Comparison of ENCODE assay signal across 9 cellular contexts in genomic region chr12:76820888-76821482, GRCh38. TPM values are rescaled to one million over a fixed set of nuclear protein-coding genes. Genes with fewer than 3 reads are reported as not detected.
DNase-seq lines count a peak whose midpoint lies in the region; ATAC-seq, FAIRE-seq and TF ChIP-seq lines count a peak whose summit lies in the region.
"Had no signal": no experiment of that assay in that cellular context is flagged by ENCODE, and none has a peak within 500 bp of the region (broad histone marks: within the 10 kb centered on the region; RNA-seq: fewer than 3 reads in every experiment).

No MANE protein-coding gene starts in this region.

- peak; percentile 83 for ATAC-seq in K562
- peak; percentile 83 for ATAC-seq in HepG2
- no peak for ATAC-seq in HG03342 (IDR thresholded peaks at IDR 0.05; ENCODE audit: unreplicated experiment)
- no peak for ATAC-seq in T-cell (replicated peaks in 1 of 4)

- no peak overlapping the region for H3K27ac ChIP-seq in K562 (ENCODE audit: extremely low read depth, low read depth, low read length)
- no peak overlapping the region for H3K27ac ChIP-seq in HepG2 (ENCODE audit: extremely low read length, insufficient read depth, low read length)

- DNase-seq in ELR (ENCODE audit: low read depth) (peak; percentile 61), LHCN-M2 (ENCODE audit: low read depth) (peak; percentile 40), K562 (ENCODE audit: extremely low read depth in 1 of 4, low spot score in 3 of 4) (peak; percentile 21 to 57 (median 28)), HepG2 (ENCODE audit: low spot score) (peak; percentile 35), T-cell (no peak), lower leg skin (ENCODE audit: low spot score in 2 of 2) (no peak), NCI-H2029 (lab: John Stamatoyannopoulos, UW) (no peak)
- DNase-seq: activated B cell treated with CpG ODN at 0.5 μM for 24 hours had no signal

- H3K27me3 ChIP-seq in K562 (ENCODE audit: control insufficient read depth in 2 of 2, insufficient read depth in 2 of 2, low read length in 2 of 2) (no peaks in the 10 kb centered on the region), HepG2 (ENCODE audit: control insufficient read depth in 1 of 2, insufficient read depth in 2 of 2, low read length in 2 of 2) (no peaks in the 10 kb centered on the region)

- no peaks in the 10 kb centered on the region for H3K9me3 Mint-ChIP-seq in T-cell
- H3K9me3 Mint-ChIP-seq: activated B cell treated with CpG ODN at 0.5 μM for 24 hours had no signal

- peaks cover 34% of the 10 kb centered on the region for H3K36me3 Mint-ChIP-seq in T-cell

- no peaks in the 10 kb centered on the region for H3K9me3 ChIP-seq in K562 (replicated peaks; ENCODE audit: control insufficient read depth, insufficient read depth, low read depth, low read length)
- H3K9me3 ChIP-seq in HepG2 (ENCODE audit: low read length) = no peaks in the 10 kb centered on the region

- H3K36me3 ChIP-seq in K562 (ENCODE audit: control insufficient read depth, insufficient read depth, low read length) (peaks cover 23% of the 10 kb centered on the region; the same call in 2 of the 3 replicates), HepG2 (replicated peaks in 1 of 2; ENCODE audit: control insufficient read depth in 1 of 2, insufficient read depth in 2 of 2, low read length in 2 of 2) (peaks cover 0 to 16% of the 10 kb centered on the region in 2 experiments; a peak in 2 of 5 replicates)

- TF ChIP-seq EP300 in K562 (IDR thresholded peaks at IDR 0.05; ENCODE audit: low read length) = no peak
- no peak for TF ChIP-seq EP300 in HepG2 (IDR thresholded peaks at IDR 0.05; ENCODE audit: low read depth in 2 of 2, low read length in 2 of 2)
- no peak for TF ChIP-seq EP300 in HepG2 (CRISPR knock-in tag; IDR thresholded peaks at IDR 0.05; ENCODE audit: borderline replicate concordance)

- no peaks in the 10 kb centered on the region for H4K20me1 ChIP-seq in K562 (replicated peaks; ENCODE audit: control insufficient read depth, insufficient read depth, low read length)
- no peaks in the 10 kb centered on the region for H4K20me1 ChIP-seq in HepG2 (ENCODE audit: insufficient read depth, low read length)

- H3K27ac Mint-ChIP-seq in T-cell = no peak overlapping the region
- H3K27ac Mint-ChIP-seq: activated B cell treated with CpG ODN at 0.5 μM for 24 hours had no signal

- H3K4me1 ChIP-seq in K562 (replicated peaks in 1 of 2; ENCODE audit: control insufficient read depth in 2 of 2, insufficient read depth in 2 of 2, low read length in 2 of 2) = no peaks in the 10 kb centered on the region
- H3K4me1 ChIP-seq in HepG2 (ENCODE audit: insufficient read depth, low read length) = no peaks in the 10 kb centered on the region

- TF ChIP-seq POLR2A in K562 (conservative IDR thresholded peaks at IDR 0.05) (no peak), HepG2 (IDR thresholded peaks at IDR 0.05; ENCODE audit: insufficient read depth in 1 of 2, low read depth in 2 of 2, low read length in 2 of 2) (no peak), lower leg skin (IDR thresholded peaks at IDR 0.05) (no peak)

- no peak overlapping the region for H3K4me3 Mint-ChIP-seq in T-cell
- H3K4me3 Mint-ChIP-seq: activated B cell treated with CpG ODN at 0.5 μM for 24 hours had no signal

- CTCF ChIA-PET in K562 (lab: Yijun Ruan, JAX; ENCODE audit: low intra/inter-chr PET ratio) (interaction anchor here (2.2 kb wide), 1 partner anchor 199 kb away, joined by 8 read pairs; no protein-coding TSS in a partner anchor), HepG2 (lab: Yijun Ruan, JAX; ENCODE audit: low intra/inter-chr PET ratio, low total read pairs) (interaction anchor here (2.7 kb wide), 1 partner anchor 200 kb away, joined by 8 read pairs; no protein-coding TSS in a partner anchor), T-cell (lab: Charles Lee) (interaction anchor here in 1 of 2 donors (0.5 to 1.4 kb wide), 3 partner anchors 14 to 40 kb away, joined by 3 to 5 read pairs (median 3); no protein-coding TSS in a partner anchor)

- peak; percentile 52 to 59 (median 58); a peak in 5 of 6 replicates for TF ChIP-seq CTCF in K562 (IDR thresholded peaks at IDR 0.05 in 2 of 3, conservative IDR thresholded peaks at IDR 0.05 in 1 of 3; ENCODE audit: insufficient read depth in 2 of 3, low read depth in 1 of 3, low read length in 3 of 3)
- peak; percentile 52 for TF ChIP-seq CTCF in HepG2 (CRISPR knock-in tag; IDR thresholded peaks at IDR 0.05)
- no peak for TF ChIP-seq CTCF in lower leg skin (IDR thresholded peaks at IDR 0.05)

- H3K4me3 ChIP-seq in K562 (no peak overlapping the region), HepG2 (replicated peaks in 1 of 3; ENCODE audit: insufficient read depth in 1 of 3, low read depth in 2 of 3, low read length in 3 of 3) (no peak overlapping the region), lower leg skin (ENCODE audit: low read depth, poor library complexity, severe bottlenecking) (no peak overlapping the region)

- H3K4me2 ChIP-seq in K562 (ENCODE audit: insufficient read depth, low read length) (no peak overlapping the region), HepG2 (ENCODE audit: low read depth, low read length) (no peak overlapping the region)

- H3K9me1 ChIP-seq in K562 (ENCODE audit: control insufficient read depth, insufficient read depth, low read length) = no peaks in the 10 kb centered on the region

- TF ChIP-seq RAD21 in K562 (CRISPR knock-in tag; conservative IDR thresholded peaks at IDR 0.05 in 1 of 2, IDR thresholded peaks at IDR 0.05 in 1 of 2) (peak in 1 of 2 experiments; percentile 56; a peak in 1 of 4 replicates), HepG2 (CRISPR knock-in tag; IDR thresholded peaks at IDR 0.05) (0 out of 2 replicates have a peak, but pooled peaks have one; percentile 12)

- intact Hi-C loops in K562 (cut with micrococcal nuclease) (loop anchor here (1.0 kb wide), 1 partner anchor 200 kb away; no protein-coding TSS in a partner anchor), HepG2 (cut with micrococcal nuclease; ENCODE audit: unreplicated experiment) (loop anchor here (1.0 kb wide), 1 partner anchor 200 kb away; no protein-coding TSS in a partner anchor), lower leg skin (cut with DNase I; ENCODE audit: low total_unique reads) (no loop called here)

- H3K79me2 ChIP-seq in K562 (ENCODE audit: control insufficient read depth, insufficient read depth, low read length) (no peaks in the 10 kb centered on the region), HepG2 (ENCODE audit: insufficient read depth, low read length) (no peaks in the 10 kb centered on the region)

- H3K27me3 Mint-ChIP-seq in T-cell = no peaks in the 10 kb centered on the region
- H3K27me3 Mint-ChIP-seq: activated B cell treated with CpG ODN at 0.5 μM for 24 hours had no signal

- 36% methylated on average over 2 of the region's 2 CpGs for WGBS in K562 (ENCODE audit: insufficient coverage, low coverage, missing lambda C conversion rate)
- 11% methylated on average over 2 of the region's 2 CpGs for WGBS in HepG2 (ENCODE audit: low lambda C conversion rate)
- 33 to 35% methylated on average over 2 of the region's 2 CpGs for WGBS in lower leg skin, 2 donors

- POLR2A ChIA-PET in K562 (lab: Yijun Ruan, JAX) = interaction anchor here (0.9 to 1.0 kb wide), 2 partner anchors 12 to 50 kb away, joined by 3 read pairs; no protein-coding TSS in a partner anchor
- POLR2A ChIA-PET in HepG2 (lab: Yijun Ruan, JAX) = no interaction called here
- POLR2A ChIA-PET in T-cell (lab: Charles Lee) = no interaction called here

- H3K4me1 Mint-ChIP-seq in T-cell = no peaks in the 10 kb centered on the region
- H3K4me1 Mint-ChIP-seq: activated B cell treated with CpG ODN at 0.5 μM for 24 hours had no signal

- peak; percentile 88 for FAIRE-seq in K562 (lab: Jason Lieb, UNC)
- FAIRE-seq in HepG2 (lab: Jason Lieb, UNC) = peak; percentile 60

- in situ Hi-C loops in K562 (cut with MboI) (no loop called here), HepG2 (cut with HindIII; ENCODE audit: extremely low pct_ligation_motif_present, low pct_unique_long_range_greater_than_20kb) (no loop called here)

- no TSS peak for BruUV-seq in K562 (replicated peaks; lab: Mats Ljungman, UMichigan)
- BruUV-seq in HepG2 (replicated peaks; lab: Mats Ljungman, UMichigan) = no TSS peak

- H2AFZ ChIP-seq in K562 (ENCODE audit: low read depth, low read length) (no peak overlapping the region), HepG2 (ENCODE audit: low read length) (no peak overlapping the region)

- H3K9ac ChIP-seq in K562 (ENCODE audit: insufficient read depth in 1 of 2, low read depth in 2 of 2, low read length in 2 of 2) (no peak overlapping the region), HepG2 (ENCODE audit: insufficient read depth, low read depth, low read length) (no peak overlapping the region)

RNA-seq across cellular contexts. Expression of gene ZDHHC17, which starts 57.1 kb away (rescaled TPM):
- total RNA-seq in LHCN-M2 (2014; rRNA removed) (18.1 and 23.9 TPM in 2 replicates), K562 (2014; rRNA removed) (20.7 and 36.6 TPM in 2 replicates), K562 (2014; rRNA removed; fragmentation: Illumina TruSeq; extraction: Trizol) (40.0 and 45.5 TPM in 2 replicates), K562 (2015; rRNA removed; fragmentation: Illumina TruSeq; extraction: Trizol) (36.5 and 40.2 TPM in 2 replicates), K562 (2021) (23.8 and 27.5 TPM in 2 replicates), HepG2 (2016; rRNA removed; fragmentation: Illumina TruSeq; extraction: Trizol) (21.2 and 36.7 TPM in 2 replicates), T-cell (10 to 100 TPM; 39.8 to 58.9 (median 42.9) TPM), lower leg skin (10 to 100 TPM; 10.5 to 18.7 (median 13.0) TPM)
- polyA plus RNA-seq in LHCN-M2 (2012) = 6.7 TPM
- 214 and 221 TPM in 2 replicates for total RNA-seq in K562 (2011; cell fraction: chromatin; rRNA removed; ENCODE audit: low replicate concordance)
- 85.4 and 123 TPM in 2 replicates for total RNA-seq in K562 (2011; cell fraction: nucleolus; rRNA removed)
- 120 and 131 TPM in 2 replicates for total RNA-seq in K562 (2011; cell fraction: nucleoplasm; rRNA removed)
- polyA plus RNA-seq in K562 (2011; rRNA removed) (52.8 and 66.0 TPM in 2 replicates), K562 (2014; fragmentation: Illumina TruSeq; extraction: Trizol) (20.2 and 25.1 TPM in 2 replicates), K562 (2014; fragmentation: Nextera tagmentation; extraction: Ambion mirVana) (10 to 100 TPM in 1 of 2 experiments, 1 to 10 TPM in 1; 6.7 to 12.4 TPM), K562 (2014; rRNA removed) (26.2 and 31.9 TPM in 2 replicates), HepG2 (2011; rRNA removed) (31.7 and 38.5 TPM in 2 replicates)
- polyA plus RNA-seq in K562 (2011; cell fraction: cytosol; rRNA removed) = 12.7 and 24.5 TPM in 2 replicates
- 148 and 154 TPM in 2 replicates for polyA plus RNA-seq in K562 (2011; cell fraction: nucleus; rRNA removed)
- 14.1 and 18.5 TPM in 2 replicates for polyA plus RNA-seq in K562 (2012)
- polyA minus RNA-seq in K562 (2011; rRNA and poly(A)+ RNA removed) = 239 and 255 TPM in 2 replicates
- polyA minus RNA-seq in K562 (2011; cell fraction: cytosol; rRNA and poly(A)+ RNA removed) = 33.1 and 42.5 TPM in 2 replicates
- polyA minus RNA-seq in K562 (2011; cell fraction: nucleus; rRNA and poly(A)+ RNA removed) = 127 and 168 TPM in 2 replicates
- 21.0 and 21.2 TPM in 2 replicates for total RNA-seq in HepG2 (2016; cell fraction: cytosol; rRNA removed; fragmentation: Illumina TruSeq; extraction: Trizol; ENCODE audit: low read depth)
- 17.9 and 34.3 TPM in 2 replicates for total RNA-seq in HepG2 (2016; cell fraction: insoluble cytoplasmic fraction; rRNA removed; fragmentation: Illumina TruSeq; extraction: Trizol)
- total RNA-seq in HepG2 (2016; cell fraction: membrane; rRNA removed; fragmentation: Illumina TruSeq; extraction: Trizol) = 12.6 and 14.8 TPM in 2 replicates
- 83.1 and 91.1 TPM in 2 replicates for total RNA-seq in HepG2 (2016; cell fraction: nucleus; rRNA removed; fragmentation: Illumina TruSeq; extraction: Trizol)
- polyA plus RNA-seq in HepG2 (2011; cell fraction: cytosol; rRNA removed) = 8.7 and 15.5 TPM in 2 replicates
- 81.4 and 85.4 TPM in 2 replicates for polyA plus RNA-seq in HepG2 (2011; cell fraction: nucleus; rRNA removed)
- 20.3 and 21.4 TPM in 2 replicates for polyA plus RNA-seq in HepG2 (2012)
- 0.74 and 0.85 TPM in 2 replicates for polyA plus RNA-seq in HepG2 (2016; cell fraction: cytosol; fragmentation: Illumina TruSeq; extraction: Trizol; ENCODE audit: low read depth)
- polyA plus RNA-seq in HepG2 (2016; cell fraction: insoluble cytoplasmic fraction; fragmentation: Illumina TruSeq; extraction: Trizol; ENCODE audit: low read depth) = 7.2 and 7.3 TPM in 2 replicates
- polyA plus RNA-seq in HepG2 (2016; cell fraction: membrane; fragmentation: Illumina TruSeq; extraction: Trizol; ENCODE audit: low read depth) = 1.7 and 2.4 TPM in 2 replicates
- 83.0 and 85.1 TPM in 2 replicates for polyA plus RNA-seq in HepG2 (2016; cell fraction: nucleus; fragmentation: Illumina TruSeq; extraction: Trizol; ENCODE audit: insufficient read depth, low read depth)
- 47.7 and 61.9 TPM in 2 replicates for polyA minus RNA-seq in HepG2 (2011; rRNA and poly(A)+ RNA removed; ENCODE audit: low replicate concordance)
- 35.4 and 39.4 TPM in 2 replicates for polyA minus RNA-seq in HepG2 (2011; cell fraction: cytosol; rRNA and poly(A)+ RNA removed)
- polyA minus RNA-seq in HepG2 (2011; cell fraction: nucleus; rRNA and poly(A)+ RNA removed) = 201 and 214 TPM in 2 replicates

RNA-seq across cellular contexts. Expression of gene CSRP2, which starts 57.8 kb away (rescaled TPM):
- total RNA-seq in LHCN-M2 (2014; rRNA removed) (65.0 and 68.5 TPM in 2 replicates), K562 (2014; rRNA removed) (0.32 and 0.73 TPM in 2 replicates), K562 (2014; rRNA removed; fragmentation: Illumina TruSeq; extraction: Trizol) (1.9 and 2.4 TPM in 2 replicates), K562 (2015; rRNA removed; fragmentation: Illumina TruSeq; extraction: Trizol) (0.60 and 0.83 TPM in 2 replicates), K562 (2021) (1.6 and 2.3 TPM in 2 replicates), HepG2 (2016; rRNA removed; fragmentation: Illumina TruSeq; extraction: Trizol) (7.2 and 9.0 TPM in 2 replicates), T-cell (under 1 TPM in 2 of 5 donors, not detected in 3; 0.19 to 0.50 TPM), lower leg skin (10 to 100 TPM in 2 of 4 donors, 1 to 10 TPM in 2; 7.2 to 33.2 (median 14.3) TPM)
- 162 TPM for polyA plus RNA-seq in LHCN-M2 (2012)
- total RNA-seq in K562 (2011; cell fraction: chromatin; rRNA removed; ENCODE audit: low replicate concordance) = 2.1 and 3.9 TPM in 2 replicates
- total RNA-seq in K562 (2011; cell fraction: nucleolus; rRNA removed) = 1.5 and 1.6 TPM in 2 replicates
- 3.7 and 9.9 TPM in 2 replicates for total RNA-seq in K562 (2011; cell fraction: nucleoplasm; rRNA removed)
- polyA plus RNA-seq in K562 (2011; rRNA removed) (4.6 and 5.9 TPM in 2 replicates), K562 (2014; fragmentation: Illumina TruSeq; extraction: Trizol) (1.1 and 1.9 TPM in 2 replicates), K562 (2014; fragmentation: Nextera tagmentation; extraction: Ambion mirVana) (1 to 10 TPM; 4.1 to 6.2 TPM), K562 (2014; rRNA removed) (2.3 and 3.4 TPM in 2 replicates), HepG2 (2011; rRNA removed) (4.7 and 8.0 TPM in 2 replicates)
- 3.1 and 3.6 TPM in 2 replicates for polyA plus RNA-seq in K562 (2011; cell fraction: cytosol; rRNA removed)
- polyA plus RNA-seq in K562 (2011; cell fraction: nucleus; rRNA removed) = 1.6 and 3.5 TPM in 2 replicates
- polyA plus RNA-seq in K562 (2012) = 0.97 and 1.9 TPM in 2 replicates
- 2.2 and 4.0 TPM in 2 replicates for polyA minus RNA-seq in K562 (2011; rRNA and poly(A)+ RNA removed)
- 1.6 and 2.2 TPM in 2 replicates for polyA minus RNA-seq in K562 (2011; cell fraction: cytosol; rRNA and poly(A)+ RNA removed)
- 1.3 and 2.9 TPM in 2 replicates for polyA minus RNA-seq in K562 (2011; cell fraction: nucleus; rRNA and poly(A)+ RNA removed)
- 2.2 and 2.8 TPM in 2 replicates for total RNA-seq in HepG2 (2016; cell fraction: cytosol; rRNA removed; fragmentation: Illumina TruSeq; extraction: Trizol; ENCODE audit: low read depth)
- 7.2 and 8.9 TPM in 2 replicates for total RNA-seq in HepG2 (2016; cell fraction: insoluble cytoplasmic fraction; rRNA removed; fragmentation: Illumina TruSeq; extraction: Trizol)
- total RNA-seq in HepG2 (2016; cell fraction: membrane; rRNA removed; fragmentation: Illumina TruSeq; extraction: Trizol) = 2.3 and 2.6 TPM in 2 replicates
- 2.8 and 3.1 TPM in 2 replicates for total RNA-seq in HepG2 (2016; cell fraction: nucleus; rRNA removed; fragmentation: Illumina TruSeq; extraction: Trizol)
- 5.0 and 8.2 TPM in 2 replicates for polyA plus RNA-seq in HepG2 (2011; cell fraction: cytosol; rRNA removed)
- 1.5 and 2.2 TPM in 2 replicates for polyA plus RNA-seq in HepG2 (2011; cell fraction: nucleus; rRNA removed)
- polyA plus RNA-seq in HepG2 (2012) = 4.8 and 7.0 TPM in 2 replicates
- polyA plus RNA-seq in HepG2 (2016; cell fraction: cytosol; fragmentation: Illumina TruSeq; extraction: Trizol; ENCODE audit: low read depth) = 1.2 and 1.6 TPM in 2 replicates
- polyA plus RNA-seq in HepG2 (2016; cell fraction: insoluble cytoplasmic fraction; fragmentation: Illumina TruSeq; extraction: Trizol; ENCODE audit: low read depth) = 8.7 and 10.0 TPM in 2 replicates
- polyA plus RNA-seq in HepG2 (2016; cell fraction: membrane; fragmentation: Illumina TruSeq; extraction: Trizol; ENCODE audit: low read depth) = 1.2 and 1.9 TPM in 2 replicates
- polyA plus RNA-seq in HepG2 (2016; cell fraction: nucleus; fragmentation: Illumina TruSeq; extraction: Trizol; ENCODE audit: insufficient read depth, low read depth) = 2.8 and 3.5 TPM in 2 replicates
- polyA minus RNA-seq in HepG2 (2011; rRNA and poly(A)+ RNA removed; ENCODE audit: low replicate concordance) = 4.6 and 5.9 TPM in 2 replicates
- polyA minus RNA-seq in HepG2 (2011; cell fraction: cytosol; rRNA and poly(A)+ RNA removed) = 2.4 and 4.0 TPM in 2 replicates
- polyA minus RNA-seq in HepG2 (2011; cell fraction: nucleus; rRNA and poly(A)+ RNA removed) = 3.1 and 6.2 TPM in 2 replicates

Comparison
In these comparisons a context has a peak if more than half of its experiments do, and no peak if none do; other contexts are left out.
1. DNase-seq: peak in ELR (single experiment), LHCN-M2 (single experiment), K562 (4 of 4) and HepG2 (single experiment); none in T-cell (0 of 34), lower leg skin (0 of 2) and NCI-H2029 (single experiment).
2. ATAC-seq: peak in K562 (single experiment) and HepG2 (single experiment); none in HG03342 (single experiment) and T-cell (0 of 4).
3. CTCF ChIP-seq: peak in K562 (3 of 3) and HepG2 (single experiment); none in lower leg skin (0 of 3).